In genomic region chr9:78994476-78994875, GRCh38 we compare ENCODE assay signal across 1 cellular context.
TF ChIP-seq lines count a peak whose summit lies in the region.

No MANE protein-coding gene starts in this region.

TF ChIP-seq in WTC11, 78 proteins besides CTCF, POLR2A, EP300 and RAD21 (continued from another document):
- no peak for TF ChIP-seq ERG (CRISPR knock-in tag; IDR thresholded peaks at IDR 0.05)
TF ChIP-seq in WTC11: peak in this region for 0.
